In genomic region chr2:189115126-189115525, GRCh38 we compare ENCODE assay signal across 11 cellular contexts.
DNase-seq lines count a peak whose midpoint lies in the region; ATAC-seq, FAIRE-seq and TF ChIP-seq lines count a peak whose summit lies in the region.
"Had no signal": no experiment of that assay in that cellular context is flagged by ENCODE, and none has a peak within 500 bp of the region (broad histone marks: within the 10 kb centered on the region; RNA-seq: fewer than 3 reads in every experiment).

No MANE protein-coding gene starts in this region.

- DNase-seq in ELR (ENCODE audit: low read depth) (peak; percentile 67), bronchial epithelial cell (ENCODE audit: low read depth) (peak; percentile 28), myocyte (ENCODE audit: low read depth) (peak; percentile 45), CD1c-positive myeloid dendritic cell (ENCODE audit: extremely low spot score) (no peak)
- DNase-seq: activated T-cell treated with anti-CD3 and anti-CD28 coated beads, Interleukin-2, amount 50 U/mL, for 48 hours; immature natural killer cell had no signal

- TF ChIP-seq CTCF in LNCAP (IDR thresholded peaks at IDR 0.05) (peak; percentile 39), bronchial epithelial cell (IDR thresholded peaks at IDR 0.05; ENCODE audit: insufficient read depth, low read length, severe bottlenecking) (no peak)

- no peaks in the 10 kb centered on the region for H3K27me3 ChIP-seq in bronchial epithelial cell (ENCODE audit: control insufficient read depth, insufficient read depth, low read length)

- no peak for FAIRE-seq in bronchial epithelial cell (lab: Jason Lieb, UNC)

- H3K4me3 ChIP-seq in bronchial epithelial cell (ENCODE audit: low read depth, low read length), result no peak overlapping the region
- H3K4me3 ChIP-seq: prostate gland had no signal

- ATAC-seq in HG02610 (IDR thresholded peaks at IDR 0.05; ENCODE audit: unreplicated experiment) (no peak), HG03457 (IDR thresholded peaks at IDR 0.05; ENCODE audit: unreplicated experiment) (no peak), HG03342 (IDR thresholded peaks at IDR 0.05; ENCODE audit: unreplicated experiment) (no peak)

- H3K36me3 ChIP-seq in bronchial epithelial cell (ENCODE audit: control insufficient read depth, insufficient read depth, low read length), result no peaks in the 10 kb centered on the region
- H3K36me3 ChIP-seq: prostate gland had no signal
